Comparison of ENCODE assay signal across 1 cellular context in genomic region chr2:231373184-231373583, GRCh38.
TF ChIP-seq lines count a peak whose summit lies in the region.

No MANE protein-coding gene starts in this region.

TF ChIP-seq in GM23338, 12 proteins besides CTCF, POLR2A, EP300 and RAD21 (continued from another document):
- TF ChIP-seq ZNF462 (CRISPR knock-in tag; IDR thresholded peaks at IDR 0.05), result no peak
- TF ChIP-seq, protein P1, sequence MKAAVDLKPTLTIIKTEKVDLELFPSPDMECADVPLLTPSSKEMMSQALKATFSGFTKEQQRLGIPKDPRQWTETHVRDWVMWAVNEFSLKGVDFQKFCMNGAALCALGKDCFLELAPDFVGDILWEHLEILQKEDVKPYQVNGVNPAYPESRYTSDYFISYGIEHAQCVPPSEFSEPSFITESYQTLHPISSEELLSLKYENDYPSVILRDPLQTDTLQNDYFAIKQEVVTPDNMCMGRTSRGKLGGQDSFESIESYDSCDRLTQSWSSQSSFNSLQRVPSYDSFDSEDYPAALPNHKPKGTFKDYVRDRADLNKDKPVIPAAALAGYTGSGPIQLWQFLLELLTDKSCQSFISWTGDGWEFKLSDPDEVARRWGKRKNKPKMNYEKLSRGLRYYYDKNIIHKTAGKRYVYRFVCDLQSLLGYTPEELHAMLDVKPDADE (IDR thresholded peaks at IDR 0.05), result no peak
